ENCODE assay signal across 1 cellular context in the genomic region with DNA sequence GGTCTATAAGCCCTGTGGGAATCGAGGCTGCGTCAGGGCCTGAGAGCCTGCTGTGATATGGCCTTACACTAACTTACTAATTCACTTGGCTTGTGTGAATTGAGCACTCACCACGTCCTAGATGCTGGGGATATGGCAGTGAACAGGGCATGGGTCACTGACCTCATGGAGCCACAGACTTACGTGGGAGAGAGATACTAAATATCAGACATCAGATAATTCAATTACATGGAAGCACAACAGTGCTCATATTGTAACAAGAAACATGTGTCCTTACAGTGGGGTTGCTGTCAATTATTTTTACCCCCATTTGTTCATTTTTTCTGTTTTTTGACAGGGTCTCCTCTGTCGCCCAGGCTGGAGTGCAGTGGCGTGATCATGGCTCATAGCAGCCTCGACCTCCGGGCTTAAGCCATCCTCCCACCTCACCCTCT.
TF ChIP-seq lines count a peak whose summit lies in the region.

No MANE protein-coding gene starts in this region.

TF ChIP-seq in GM23338, 12 proteins besides CTCF, POLR2A, EP300 and RAD21:
- TF ChIP-seq CREB1 (CRISPR knock-in tag; IDR thresholded peaks at IDR 0.05; ENCODE audit: low read depth): no peak
- TF ChIP-seq EZH2phosphoT487 (IDR thresholded peaks at IDR 0.05; ENCODE audit: unreplicated experiment): no peak
- TF ChIP-seq, protein P1, sequence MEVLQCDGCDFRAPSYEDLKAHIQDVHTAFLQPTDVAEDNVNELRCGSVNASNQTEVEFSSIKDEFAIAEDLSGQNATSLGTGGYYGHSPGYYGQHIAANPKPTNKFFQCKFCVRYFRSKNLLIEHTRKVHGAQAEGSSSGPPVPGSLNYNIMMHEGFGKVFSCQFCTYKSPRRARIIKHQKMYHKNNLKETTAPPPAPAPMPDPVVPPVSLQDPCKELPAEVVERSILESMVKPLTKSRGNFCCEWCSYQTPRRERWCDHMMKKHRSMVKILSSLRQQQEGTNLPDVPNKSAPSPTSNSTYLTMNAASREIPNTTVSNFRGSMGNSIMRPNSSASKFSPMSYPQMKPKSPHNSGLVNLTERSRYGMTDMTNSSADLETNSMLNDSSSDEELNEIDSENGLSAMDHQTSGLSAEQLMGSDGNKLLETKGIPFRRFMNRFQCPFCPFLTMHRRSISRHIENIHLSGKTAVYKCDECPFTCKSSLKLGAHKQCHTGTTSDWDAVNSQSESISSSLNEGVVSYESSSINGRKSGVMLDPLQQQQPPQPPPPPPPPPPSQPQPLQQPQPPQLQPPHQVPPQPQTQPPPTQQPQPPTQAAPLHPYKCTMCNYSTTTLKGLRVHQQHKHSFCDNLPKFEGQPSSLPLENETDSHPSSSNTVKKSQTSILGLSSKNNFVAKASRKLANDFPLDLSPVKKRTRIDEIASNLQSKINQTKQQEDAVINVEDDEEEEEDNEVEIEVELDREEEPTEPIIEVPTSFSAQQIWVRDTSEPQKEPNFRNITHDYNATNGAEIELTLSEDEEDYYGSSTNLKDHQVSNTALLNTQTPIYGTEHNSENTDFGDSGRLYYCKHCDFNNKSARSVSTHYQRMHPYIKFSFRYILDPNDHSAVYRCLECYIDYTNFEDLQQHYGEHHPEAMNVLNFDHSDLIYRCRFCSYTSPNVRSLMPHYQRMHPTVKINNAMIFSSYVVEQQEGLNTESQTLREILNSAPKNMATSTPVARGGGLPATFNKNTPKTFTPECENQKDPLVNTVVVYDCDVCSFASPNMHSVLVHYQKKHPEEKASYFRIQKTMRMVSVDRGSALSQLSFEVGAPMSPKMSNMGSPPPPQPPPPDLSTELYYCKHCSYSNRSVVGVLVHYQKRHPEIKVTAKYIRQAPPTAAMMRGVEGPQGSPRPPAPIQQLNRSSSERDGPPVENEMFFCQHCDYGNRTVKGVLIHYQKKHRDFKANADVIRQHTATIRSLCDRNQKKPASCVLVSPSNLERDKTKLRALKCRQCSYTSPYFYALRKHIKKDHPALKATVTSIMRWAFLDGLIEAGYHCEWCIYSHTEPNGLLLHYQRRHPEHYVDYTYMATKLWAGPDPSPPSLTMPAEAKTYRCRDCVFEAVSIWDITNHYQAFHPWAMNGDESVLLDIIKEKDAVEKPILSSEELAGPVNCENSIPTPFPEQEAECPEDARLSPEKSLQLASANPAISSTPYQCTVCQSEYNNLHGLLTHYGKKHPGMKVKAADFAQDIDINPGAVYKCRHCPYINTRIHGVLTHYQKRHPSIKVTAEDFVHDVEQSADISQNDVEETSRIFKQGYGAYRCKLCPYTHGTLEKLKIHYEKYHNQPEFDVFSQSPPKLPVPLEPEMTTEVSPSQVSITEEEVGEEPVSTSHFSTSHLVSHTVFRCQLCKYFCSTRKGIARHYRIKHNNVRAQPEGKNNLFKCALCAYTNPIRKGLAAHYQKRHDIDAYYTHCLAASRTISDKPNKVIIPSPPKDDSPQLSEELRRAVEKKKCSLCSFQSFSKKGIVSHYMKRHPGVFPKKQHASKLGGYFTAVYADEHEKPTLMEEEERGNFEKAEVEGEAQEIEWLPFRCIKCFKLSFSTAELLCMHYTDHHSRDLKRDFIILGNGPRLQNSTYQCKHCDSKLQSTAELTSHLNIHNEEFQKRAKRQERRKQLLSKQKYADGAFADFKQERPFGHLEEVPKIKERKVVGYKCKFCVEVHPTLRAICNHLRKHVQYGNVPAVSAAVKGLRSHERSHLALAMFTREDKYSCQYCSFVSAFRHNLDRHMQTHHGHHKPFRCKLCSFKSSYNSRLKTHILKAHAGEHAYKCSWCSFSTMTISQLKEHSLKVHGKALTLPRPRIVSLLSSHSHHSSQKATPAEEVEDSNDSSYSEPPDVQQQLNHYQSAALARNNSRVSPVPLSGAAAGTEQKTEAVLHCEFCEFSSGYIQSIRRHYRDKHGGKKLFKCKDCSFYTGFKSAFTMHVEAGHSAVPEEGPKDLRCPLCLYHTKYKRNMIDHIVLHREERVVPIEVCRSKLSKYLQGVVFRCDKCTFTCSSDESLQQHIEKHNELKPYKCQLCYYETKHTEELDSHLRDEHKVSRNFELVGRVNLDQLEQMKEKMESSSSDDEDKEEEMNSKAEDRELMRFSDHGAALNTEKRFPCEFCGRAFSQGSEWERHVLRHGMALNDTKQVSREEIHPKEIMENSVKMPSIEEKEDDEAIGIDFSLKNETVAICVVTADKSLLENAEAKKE (CRISPR knock-in tag; IDR thresholded peaks at IDR 0.05): no peak
- TF ChIP-seq, protein P2, sequence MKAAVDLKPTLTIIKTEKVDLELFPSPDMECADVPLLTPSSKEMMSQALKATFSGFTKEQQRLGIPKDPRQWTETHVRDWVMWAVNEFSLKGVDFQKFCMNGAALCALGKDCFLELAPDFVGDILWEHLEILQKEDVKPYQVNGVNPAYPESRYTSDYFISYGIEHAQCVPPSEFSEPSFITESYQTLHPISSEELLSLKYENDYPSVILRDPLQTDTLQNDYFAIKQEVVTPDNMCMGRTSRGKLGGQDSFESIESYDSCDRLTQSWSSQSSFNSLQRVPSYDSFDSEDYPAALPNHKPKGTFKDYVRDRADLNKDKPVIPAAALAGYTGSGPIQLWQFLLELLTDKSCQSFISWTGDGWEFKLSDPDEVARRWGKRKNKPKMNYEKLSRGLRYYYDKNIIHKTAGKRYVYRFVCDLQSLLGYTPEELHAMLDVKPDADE (IDR thresholded peaks at IDR 0.05): no peak
- TF ChIP-seq, protein P3, sequence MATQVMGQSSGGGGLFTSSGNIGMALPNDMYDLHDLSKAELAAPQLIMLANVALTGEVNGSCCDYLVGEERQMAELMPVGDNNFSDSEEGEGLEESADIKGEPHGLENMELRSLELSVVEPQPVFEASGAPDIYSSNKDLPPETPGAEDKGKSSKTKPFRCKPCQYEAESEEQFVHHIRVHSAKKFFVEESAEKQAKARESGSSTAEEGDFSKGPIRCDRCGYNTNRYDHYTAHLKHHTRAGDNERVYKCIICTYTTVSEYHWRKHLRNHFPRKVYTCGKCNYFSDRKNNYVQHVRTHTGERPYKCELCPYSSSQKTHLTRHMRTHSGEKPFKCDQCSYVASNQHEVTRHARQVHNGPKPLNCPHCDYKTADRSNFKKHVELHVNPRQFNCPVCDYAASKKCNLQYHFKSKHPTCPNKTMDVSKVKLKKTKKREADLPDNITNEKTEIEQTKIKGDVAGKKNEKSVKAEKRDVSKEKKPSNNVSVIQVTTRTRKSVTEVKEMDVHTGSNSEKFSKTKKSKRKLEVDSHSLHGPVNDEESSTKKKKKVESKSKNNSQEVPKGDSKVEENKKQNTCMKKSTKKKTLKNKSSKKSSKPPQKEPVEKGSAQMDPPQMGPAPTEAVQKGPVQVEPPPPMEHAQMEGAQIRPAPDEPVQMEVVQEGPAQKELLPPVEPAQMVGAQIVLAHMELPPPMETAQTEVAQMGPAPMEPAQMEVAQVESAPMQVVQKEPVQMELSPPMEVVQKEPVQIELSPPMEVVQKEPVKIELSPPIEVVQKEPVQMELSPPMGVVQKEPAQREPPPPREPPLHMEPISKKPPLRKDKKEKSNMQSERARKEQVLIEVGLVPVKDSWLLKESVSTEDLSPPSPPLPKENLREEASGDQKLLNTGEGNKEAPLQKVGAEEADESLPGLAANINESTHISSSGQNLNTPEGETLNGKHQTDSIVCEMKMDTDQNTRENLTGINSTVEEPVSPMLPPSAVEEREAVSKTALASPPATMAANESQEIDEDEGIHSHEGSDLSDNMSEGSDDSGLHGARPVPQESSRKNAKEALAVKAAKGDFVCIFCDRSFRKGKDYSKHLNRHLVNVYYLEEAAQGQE (IDR thresholded peaks at IDR 0.05; ENCODE audit: unreplicated experiment): no peak
- TF ChIP-seq JUNB (IDR thresholded peaks at IDR 0.05; ENCODE audit: unreplicated experiment): no peak
